17 cellular contexts compared by ENCODE assay signal in genomic region chr10:75350791-75351190, GRCh38. TPM values are rescaled to one million over a fixed set of nuclear protein-coding genes. Genes with fewer than 3 reads are reported as not detected.
DNase-seq lines count a peak whose midpoint lies in the region; ATAC-seq and TF ChIP-seq lines count a peak whose summit lies in the region.
"Had no signal": no experiment of that assay in that cellular context is flagged by ENCODE, and none has a peak within 500 bp of the region (broad histone marks: within the 10 kb centered on the region; RNA-seq: fewer than 3 reads in every experiment).

No MANE protein-coding gene starts in this region.

- peaks cover 66% of the 10 kb centered on the region for H3K27me3 Mint-ChIP-seq in mesothelial cell of epicardium (ENCODE audit: low read depth)
- H3K27me3 Mint-ChIP-seq: activated CD8-positive, alpha-beta T cell treated with anti-CD3 and anti-CD28 coated beads for 36 hours had no signal

- no TSS peak for BruUV-seq in HCT116 (replicated peaks; lab: Mats Ljungman, UMichigan)

- H3K36me3 ChIP-seq in HCT116 (ENCODE audit: control insufficient read depth in 1 of 2, insufficient read depth in 2 of 2, low read length in 2 of 2) (no peaks in the 10 kb centered on the region), adipocyte (ENCODE audit: control insufficient read depth, insufficient read depth, low read length, severe bottlenecking) (no peaks in the 10 kb centered on the region)
- H3K36me3 ChIP-seq: ovary, SJSA1, spleen, stomach had no signal

- RAD21 ChIA-PET in HCT116 (lab: Charles Lee; ENCODE audit: low non-redundant PET in 1 of 2, low total read pairs in 2 of 2, uncharacterized antibody in 2 of 2, unreplicated experiment in 2 of 2): no interaction called here

- H3K36me3 Mint-ChIP-seq in mesothelial cell of epicardium: peaks cover 2% of the 10 kb centered on the region
- H3K36me3 Mint-ChIP-seq: immature natural killer cell had no signal

- no peaks in the 10 kb centered on the region for H3K9me2 ChIP-seq in HCT116 (ENCODE audit: insufficient read depth)

- peaks cover 8 to 19% of the 10 kb centered on the region in 2 experiments; a peak in 3 of 4 replicates for H3K4me1 ChIP-seq in HCT116 (ENCODE audit: control insufficient read depth in 1 of 2, insufficient read depth in 2 of 2, low read length in 2 of 2)
- H3K4me1 ChIP-seq in adipocyte (ENCODE audit: control insufficient read depth, insufficient read depth, low read length): no peaks in the 10 kb centered on the region
- H3K4me1 ChIP-seq: SJSA1, stomach had no signal

- H3K27me3 ChIP-seq in HCT116 (ENCODE audit: insufficient read depth, low read length) (no peaks in the 10 kb centered on the region), adipocyte (replicated peaks; ENCODE audit: control insufficient read depth, insufficient read depth, low read length) (no peaks in the 10 kb centered on the region)
- H3K27me3 ChIP-seq: ovary, SJSA1, spleen, stomach had no signal

- H3K9me3 ChIP-seq in HCT116 (ENCODE audit: control insufficient read depth in 1 of 2, insufficient read depth in 1 of 2, low read depth in 1 of 2, low read length in 2 of 2) (no peaks in the 10 kb centered on the region), adipocyte (ENCODE audit: control insufficient read depth, low read length) (peaks cover 5% of the 10 kb centered on the region)
- H3K9me3 ChIP-seq: ovary, SJSA1 had no signal

- TF ChIP-seq CTCF in HCT116 (IDR thresholded peaks at IDR 0.05 in 2 of 3, conservative IDR thresholded peaks at IDR 0.05 in 1 of 3; ENCODE audit: borderline replicate concordance in 1 of 3, insufficient read depth in 1 of 3, low read depth in 2 of 3, low read length in 2 of 3) (no peak), fibroblast of pulmonary artery (IDR thresholded peaks at IDR 0.05; ENCODE audit: low read length, missing control alignments) (no peak), mesothelial cell of epicardium (IDR thresholded peaks at IDR 0.05; ENCODE audit: unreplicated experiment) (no peak)

- ATAC-seq in HCT116: peak; percentile 77
- ATAC-seq: activated CD8-positive, alpha-beta T cell treated with anti-CD3 and anti-CD28 coated beads for 36 hours; activated T-helper 17 cell treated with anti-CD3 and anti-CD28 coated beads, Interleukin-2, amount 50 U/mL, for 72 hours had no signal

- H3K9ac ChIP-seq in HCT116 (ENCODE audit: low read length) (no peak overlapping the region), adipocyte (ENCODE audit: low read length) (no peak overlapping the region)

- no peak overlapping the region for H3K27ac Mint-ChIP-seq in mesothelial cell of epicardium
- H3K27ac Mint-ChIP-seq: activated CD8-positive, alpha-beta T cell treated with anti-CD3 and anti-CD28 coated beads for 36 hours; activated T-helper 17 cell treated with anti-CD3 and anti-CD28 coated beads, Interleukin-2, amount 50 U/mL, for 72 hours; immature natural killer cell had no signal

- H2AFZ ChIP-seq in HCT116 (ENCODE audit: low read depth, low read length, poor library complexity, severe bottlenecking): no peak overlapping the region

- CTCF ChIA-PET in HCT116 (lab: Charles Lee): no interaction called here

- peaks cover 3% of the 10 kb centered on the region for H3K9me3 Mint-ChIP-seq in mesothelial cell of epicardium
- H3K9me3 Mint-ChIP-seq: activated CD8-positive, alpha-beta T cell treated with anti-CD3 and anti-CD28 coated beads for 36 hours; activated T-helper 17 cell treated with anti-CD3 and anti-CD28 coated beads, Interleukin-2, amount 50 U/mL, for 72 hours; immature natural killer cell had no signal

- no peak overlapping the region for H3K4me3 Mint-ChIP-seq in mesothelial cell of epicardium
- H3K4me3 Mint-ChIP-seq: activated CD8-positive, alpha-beta T cell treated with anti-CD3 and anti-CD28 coated beads for 36 hours; activated T-helper 17 cell treated with anti-CD3 and anti-CD28 coated beads, Interleukin-2, amount 50 U/mL, for 72 hours; immature natural killer cell had no signal

- H3K27ac ChIP-seq in HCT116 (ENCODE audit: low read depth, low read length): no peak overlapping the region
- H3K27ac ChIP-seq: ovary, SJSA1, spleen, stomach had no signal

- POLR2A ChIA-PET in HCT116 (lab: Charles Lee): no interaction called here

- peak overlapping the region; percentile 41 for H3K4me2 ChIP-seq in HCT116 (ENCODE audit: low read length)

- no peaks in the 10 kb centered on the region for H4K20me1 ChIP-seq in HCT116 (ENCODE audit: insufficient read depth)

- DNase-seq in A172 (ENCODE audit: low spot score) (peak; percentile 80), HCT116 (ENCODE audit: low read depth, low spot score) (peak; percentile 7), adipocyte (ENCODE audit: low read depth) (peak; percentile 23), fibroblast of pulmonary artery (ENCODE audit: low read depth) (peak; percentile 21), NCI-H2107 (lab: John Stamatoyannopoulos, UW) (no peak), HUDEP-2 (lab: John Stamatoyannopoulos, UW; ENCODE audit: unreplicated experiment in 76 of 76) (no peak), mesothelial cell of epicardium (ENCODE audit: low spot score in 2 of 2, unreplicated experiment in 2 of 2) (no peak)
- no peak for DNase-seq in activated CD4-positive, CD25-positive, alpha-beta regulatory T cell (lab: John Stamatoyannopoulos, UW)
- DNase-seq: activated CD8-positive, alpha-beta T cell treated with anti-CD3 and anti-CD28 coated beads for 36 hours; aorta; immature natural killer cell; NCI-H1930; ovary; stomach had no signal

- no peak for TF ChIP-seq POLR2A in HCT116 (IDR thresholded peaks at IDR 0.05; ENCODE audit: borderline replicate concordance, extremely low read depth, insufficient read depth, insufficient read length)

- peaks cover 3% of the 10 kb centered on the region for H3K4me1 Mint-ChIP-seq in mesothelial cell of epicardium
- H3K4me1 Mint-ChIP-seq: activated T-helper 17 cell treated with anti-CD3 and anti-CD28 coated beads, Interleukin-2, amount 50 U/mL, for 72 hours; immature natural killer cell had no signal

- no peak overlapping the region for H3K4me3 ChIP-seq in HCT116 (replicated peaks in 1 of 2; ENCODE audit: low read depth in 1 of 2, low read length in 2 of 2)
- no peak overlapping the region for H3K4me3 ChIP-seq in adipocyte (ENCODE audit: low read length)
- H3K4me3 ChIP-seq in fibroblast of pulmonary artery (replicated peaks; ENCODE audit: low read depth, low read length): no peak overlapping the region
- H3K4me3 ChIP-seq: ovary, SJSA1, spleen, stomach had no signal

- intact Hi-C loops in HCT116 (cut with micrococcal nuclease): no loop called here

- no peak for TF ChIP-seq RAD21 in HCT116 (IDR thresholded peaks at IDR 0.05; ENCODE audit: low read depth)

- no peaks in the 10 kb centered on the region for H3K79me2 ChIP-seq in HCT116 (ENCODE audit: insufficient read depth, low read length)

TF ChIP-seq in HCT116, 20 proteins besides CTCF, POLR2A, EP300 and RAD21:
- 0 out of 2 replicates have a peak, but pooled peaks have one; percentile 17 for TF ChIP-seq FOSL1 (IDR thresholded peaks at IDR 0.05; ENCODE audit: low read depth)
- no peak for TF ChIP-seq CEBPB (IDR thresholded peaks at IDR 0.05; ENCODE audit: low read depth)
- no peak for TF ChIP-seq EZH2 (IDR thresholded peaks at IDR 0.05)
- TF ChIP-seq ATF3 (IDR thresholded peaks at IDR 0.05): no peak
- TF ChIP-seq SP1 (IDR thresholded peaks at IDR 0.05; ENCODE audit: low read depth): no peak
TF ChIP-seq in HCT116: peak in this region for 1.

RNA-seq across cellular contexts. Expression of gene ZNF503, which starts 50.8 kb away (rescaled TPM):
- total RNA-seq in A172 (2014; rRNA removed; shearing (Covaris generic)): 8.8 and 10.6 TPM in 2 replicates
- total RNA-seq in HCT116 (2021; ENCODE audit: unreplicated experiment) (30.4 TPM), mesothelial cell of epicardium (58.0 to 59.9 TPM (median 58.3 TPM) in 3 replicates)
- 18.7 and 21.4 TPM in 2 replicates for polyA plus RNA-seq in HCT116 (2012)

Comparison
In these comparisons a context has a peak if more than half of its experiments do, and no peak if none do; other contexts are left out.
1. DNase-seq: peak in A172 (single experiment), HCT116 (single experiment), adipocyte (single experiment) and fibroblast of pulmonary artery (single experiment); none in activated CD4-positive, CD25-positive, alpha-beta regulatory T cell (0 of 4), NCI-H2107 (single experiment), HUDEP-2 (0 of 76) and mesothelial cell of epicardium (0 of 2).